ENCODE assay signal across 1 cellular context in the genomic region with DNA sequence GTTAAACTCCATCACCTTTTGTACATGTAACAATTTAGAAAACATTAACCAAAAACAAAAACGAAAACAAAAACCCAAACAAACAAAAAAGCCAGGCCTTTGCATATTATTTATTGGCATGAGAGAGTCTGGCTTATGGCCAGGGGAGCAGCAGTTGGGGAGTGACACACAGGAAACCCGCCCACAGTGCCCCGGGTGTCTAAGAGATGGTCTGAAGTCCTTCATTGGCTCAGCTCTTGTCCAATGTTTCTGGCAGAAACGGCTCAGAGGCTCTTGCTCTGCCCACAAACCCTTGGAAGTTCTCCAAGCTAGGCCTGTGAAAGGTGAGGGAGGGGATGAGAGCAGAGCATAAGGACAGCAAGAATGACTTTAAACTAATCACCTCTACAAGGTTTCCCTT.
TF ChIP-seq lines count a peak whose summit lies in the region.

No MANE protein-coding gene starts in this region.

TF ChIP-seq in GM23338, 12 proteins besides CTCF, POLR2A, EP300 and RAD21 (continued from another document):
- TF ChIP-seq EZH2 (IDR thresholded peaks at IDR 0.05; ENCODE audit: low read depth, unreplicated experiment) (no peak), NANOG (IDR thresholded peaks at IDR 0.05; ENCODE audit: borderline replicate concordance) (no peak), ZNF114 (CRISPR knock-in tag; IDR thresholded peaks at IDR 0.05) (no peak), JUNB (IDR thresholded peaks at IDR 0.05; ENCODE audit: unreplicated experiment) (no peak), EZH2phosphoT487 (IDR thresholded peaks at IDR 0.05; ENCODE audit: unreplicated experiment) (no peak), CREB1 (CRISPR knock-in tag; IDR thresholded peaks at IDR 0.05; ENCODE audit: low read depth) (no peak)
- TF ChIP-seq, protein P1, sequence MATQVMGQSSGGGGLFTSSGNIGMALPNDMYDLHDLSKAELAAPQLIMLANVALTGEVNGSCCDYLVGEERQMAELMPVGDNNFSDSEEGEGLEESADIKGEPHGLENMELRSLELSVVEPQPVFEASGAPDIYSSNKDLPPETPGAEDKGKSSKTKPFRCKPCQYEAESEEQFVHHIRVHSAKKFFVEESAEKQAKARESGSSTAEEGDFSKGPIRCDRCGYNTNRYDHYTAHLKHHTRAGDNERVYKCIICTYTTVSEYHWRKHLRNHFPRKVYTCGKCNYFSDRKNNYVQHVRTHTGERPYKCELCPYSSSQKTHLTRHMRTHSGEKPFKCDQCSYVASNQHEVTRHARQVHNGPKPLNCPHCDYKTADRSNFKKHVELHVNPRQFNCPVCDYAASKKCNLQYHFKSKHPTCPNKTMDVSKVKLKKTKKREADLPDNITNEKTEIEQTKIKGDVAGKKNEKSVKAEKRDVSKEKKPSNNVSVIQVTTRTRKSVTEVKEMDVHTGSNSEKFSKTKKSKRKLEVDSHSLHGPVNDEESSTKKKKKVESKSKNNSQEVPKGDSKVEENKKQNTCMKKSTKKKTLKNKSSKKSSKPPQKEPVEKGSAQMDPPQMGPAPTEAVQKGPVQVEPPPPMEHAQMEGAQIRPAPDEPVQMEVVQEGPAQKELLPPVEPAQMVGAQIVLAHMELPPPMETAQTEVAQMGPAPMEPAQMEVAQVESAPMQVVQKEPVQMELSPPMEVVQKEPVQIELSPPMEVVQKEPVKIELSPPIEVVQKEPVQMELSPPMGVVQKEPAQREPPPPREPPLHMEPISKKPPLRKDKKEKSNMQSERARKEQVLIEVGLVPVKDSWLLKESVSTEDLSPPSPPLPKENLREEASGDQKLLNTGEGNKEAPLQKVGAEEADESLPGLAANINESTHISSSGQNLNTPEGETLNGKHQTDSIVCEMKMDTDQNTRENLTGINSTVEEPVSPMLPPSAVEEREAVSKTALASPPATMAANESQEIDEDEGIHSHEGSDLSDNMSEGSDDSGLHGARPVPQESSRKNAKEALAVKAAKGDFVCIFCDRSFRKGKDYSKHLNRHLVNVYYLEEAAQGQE (IDR thresholded peaks at IDR 0.05; ENCODE audit: unreplicated experiment) = no peak
